9 cellular contexts compared by ENCODE assay signal in the genomic region with DNA sequence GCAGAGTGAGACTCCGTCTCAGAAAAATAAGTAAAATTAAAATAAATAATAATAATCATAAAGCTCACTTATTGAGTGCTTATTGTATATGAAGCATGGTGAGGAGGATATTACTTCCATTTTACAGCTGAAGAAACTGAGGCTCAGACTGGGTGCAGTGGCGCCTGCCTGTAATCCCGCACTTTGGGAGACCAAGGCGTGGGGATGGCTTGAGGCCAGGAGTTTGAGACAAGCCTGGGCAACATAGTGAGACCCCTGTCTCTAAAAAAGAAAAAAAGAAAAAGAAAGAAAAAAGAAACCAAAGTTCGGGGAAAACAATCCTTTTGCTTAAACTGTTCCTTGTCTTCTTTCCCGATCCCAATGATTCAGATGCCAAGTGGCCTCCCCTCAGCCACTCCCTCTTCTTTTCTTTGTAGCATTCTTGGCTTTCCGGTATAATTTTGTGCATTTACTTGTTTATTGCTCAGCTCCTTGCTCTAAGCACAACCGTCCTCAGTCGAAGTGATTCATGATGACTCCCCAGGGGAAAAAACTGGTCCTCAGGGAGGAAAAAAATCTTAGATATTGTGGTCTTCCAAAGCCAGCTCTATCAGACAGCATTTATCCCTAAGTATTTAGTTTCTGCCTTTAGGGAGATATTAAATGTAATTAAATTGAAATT. TPM values are rescaled to one million over a fixed set of nuclear protein-coding genes. Genes with fewer than 3 reads are reported as not detected.
A peak's percentile ranks its signal among the peaks of the same experiment; 100 is the strongest.
DNase-seq lines count a peak whose midpoint lies in the region; ATAC-seq and TF ChIP-seq lines count a peak whose summit lies in the region.
"Had no signal": no experiment of that assay in that cellular context is flagged by ENCODE, and none has a peak within 500 bp of the region (broad histone marks: within the 10 kb centered on the region; RNA-seq: fewer than 3 reads in every experiment).

No MANE protein-coding gene starts in this region.

- H2BK5ac ChIP-seq in mesenchymal stem cell (ENCODE audit: low read depth, low read length, poor library complexity, severe bottlenecking), result no peak overlapping the region

- no peak overlapping the region for H4K8ac ChIP-seq in mesenchymal stem cell (ENCODE audit: low read length)

- H2BK15ac ChIP-seq in mesenchymal stem cell (ENCODE audit: low read depth, poor library complexity, severe bottlenecking), result no peak overlapping the region

- TF ChIP-seq CTCF in A673 (conservative IDR thresholded peaks at IDR 0.05; ENCODE audit: low read depth, low read length) (no peak), breast epithelium (IDR thresholded peaks at IDR 0.05) (no peak)

- H3K9ac ChIP-seq in mesenchymal stem cell (ENCODE audit: low read length), result peak overlapping the region; percentile 87

- peak overlapping the region; percentile 64 for H3K27ac ChIP-seq in A673 (ENCODE audit: low read depth, low read length, poor library complexity, severe bottlenecking)
- H3K27ac ChIP-seq in breast epithelium, result peak overlapping the region; percentile 25 to 33
- H3K27ac ChIP-seq in mesenchymal stem cell (ENCODE audit: low read length, poor library complexity, severe bottlenecking), result no peak overlapping the region

- no peak overlapping the region for H3K18ac ChIP-seq in mesenchymal stem cell (ENCODE audit: low read depth in 1 of 2, low read length in 2 of 2)

- H3K27me3 ChIP-seq in A673 (replicated peaks; ENCODE audit: insufficient read depth, low read depth, low read length, poor library complexity) (no peaks in the 10 kb centered on the region), breast epithelium (no peaks in the 10 kb centered on the region), mesenchymal stem cell (ENCODE audit: control insufficient read depth in 1 of 2, insufficient read depth in 1 of 2, low read length in 2 of 2) (no peaks in the 10 kb centered on the region)
- H3K27me3 ChIP-seq: hepatocyte had no signal

- H2BK120ac ChIP-seq in mesenchymal stem cell (ENCODE audit: low read depth, low read length), result no peak overlapping the region

- no peak overlapping the region for H3K14ac ChIP-seq in mesenchymal stem cell (ENCODE audit: low read length in 2 of 2)

- H3K36me3 ChIP-seq in A673 (ENCODE audit: insufficient read depth, low read length, poor library complexity, severe bottlenecking) (peaks cover 29% of the 10 kb centered on the region), breast epithelium (no peaks in the 10 kb centered on the region), mesenchymal stem cell (ENCODE audit: control insufficient read depth in 1 of 2, insufficient read depth in 2 of 2, low read depth in 1 of 2, low read length in 2 of 2) (peaks cover 33 to 44% of the 10 kb centered on the region in 2 experiments)

- intact Hi-C loops in A673 (cut with micrococcal nuclease; ENCODE audit: unreplicated experiment) (loop anchor here (5.0 kb wide), 1 partner anchor 132 kb away; the partner anchor contains the start of gene MRPL4), breast epithelium (cut with DNase I; ENCODE audit: low total_unique reads) (no loop called here)

- peaks cover 21% of the 10 kb centered on the region for H3K79me1 ChIP-seq in mesenchymal stem cell (replicated peaks; ENCODE audit: low read length, poor library complexity, severe bottlenecking)

- H3K9me3 ChIP-seq in A673 (ENCODE audit: low read depth, low read length, poor library complexity, severe bottlenecking), result no peaks in the 10 kb centered on the region
- no peaks in the 10 kb centered on the region for H3K9me3 ChIP-seq in breast epithelium
- no peaks in the 10 kb centered on the region for H3K9me3 ChIP-seq in mesenchymal stem cell (ENCODE audit: control insufficient read depth, low read length)

- no peak overlapping the region for H3K23ac ChIP-seq in mesenchymal stem cell (ENCODE audit: low read length in 2 of 2)

- H4K91ac ChIP-seq in mesenchymal stem cell (ENCODE audit: low read length), result no peak overlapping the region

- no peak overlapping the region for H3K4me2 ChIP-seq in mesenchymal stem cell (ENCODE audit: low read length, poor library complexity, severe bottlenecking)
- H3K4me2 ChIP-seq: hepatocyte had no signal

- peaks cover 17% of the 10 kb centered on the region for H3K4me1 ChIP-seq in A673 (ENCODE audit: insufficient read depth, low read length, poor library complexity, severe bottlenecking)
- H3K4me1 ChIP-seq in breast epithelium, result peaks cover 4 to 8% of the 10 kb centered on the region in 2 donors
- H3K4me1 ChIP-seq in mesenchymal stem cell (ENCODE audit: control insufficient read depth, insufficient read depth, low read depth, low read length), result peaks cover 12% of the 10 kb centered on the region

- no peak for ATAC-seq in HG03439 (IDR thresholded peaks at IDR 0.05; ENCODE audit: unreplicated experiment)

- no peak for TF ChIP-seq POLR2A in breast epithelium (IDR thresholded peaks at IDR 0.05)

- CTCF ChIA-PET in A673 (lab: Charles Lee), result interaction anchor here (0.6 kb wide), 1 partner anchor 17 kb away, joined by 6 read pairs; no protein-coding TSS in a partner anchor

- BruUV-seq in A673 (replicated peaks; lab: Mats Ljungman, UMichigan), result no TSS peak

- H2AFZ ChIP-seq in mesenchymal stem cell (ENCODE audit: low read depth, low read length), result no peak overlapping the region
- H2AFZ ChIP-seq: hepatocyte had no signal

- H2BK12ac ChIP-seq in mesenchymal stem cell (ENCODE audit: low read length in 2 of 2), result no peak overlapping the region

- no peak overlapping the region for H2AK5ac ChIP-seq in mesenchymal stem cell (ENCODE audit: low read length, severe bottlenecking)

- POLR2A ChIA-PET in A673 (lab: Charles Lee; ENCODE audit: low non-redundant PET), result interaction anchor here (0.6 kb wide), 1 partner anchor 168 kb away, joined by 3 read pairs; no protein-coding TSS in a partner anchor

- no peak overlapping the region for H3K4ac ChIP-seq in mesenchymal stem cell (ENCODE audit: low read depth in 1 of 2, low read length in 2 of 2)

- DNase-seq in A673 (ENCODE audit: low spot score), result peak; percentile 95
- peak; percentile 93 for DNase-seq in HS-5 (ENCODE audit: low read depth)
- no peak for DNase-seq in breast epithelium (ENCODE audit: low spot score in 2 of 2)
- peak; percentile 77 for DNase-seq in mesenchymal stem cell
- DNase-seq in NCI-H1694 treated with DMSO at 0.1 percent for 48 hours (lab: John Stamatoyannopoulos, UW), result no peak
- no peak for DNase-seq in NCI-H2107 (lab: John Stamatoyannopoulos, UW)
- no peak for DNase-seq in DMS 273 treated with DMSO at 0.1 percent for 48 hours (lab: John Stamatoyannopoulos, UW)

- H3K4me3 ChIP-seq in A673 (ENCODE audit: low read depth, low read length, poor library complexity, severe bottlenecking), result peak overlapping the region; percentile 23
- H3K4me3 ChIP-seq in breast epithelium, result peak overlapping the region; percentile 71 to 98 (median 95)
- peak overlapping the region in 1 of 2 experiments; percentile 68 for H3K4me3 ChIP-seq in mesenchymal stem cell (ENCODE audit: insufficient read depth in 1 of 2, low read depth in 1 of 2, low read length in 2 of 2)
- H3K4me3 ChIP-seq: hepatocyte had no signal

- 70% methylated on average over 6 of the region's 9 CpGs for WGBS in mesenchymal stem cell

RNA-seq across cellular contexts. Expression of gene EIF3G, which starts 1.0 kb away (rescaled TPM):
- total RNA-seq in A673 (2021), result 260 and 266 TPM in 2 replicates
- 100 to 1,000 TPM; 293 to 322 (median 308) TPM for total RNA-seq in breast epithelium
- 167 TPM for polyA plus RNA-seq in mesenchymal stem cell (2013, experiment 1 of 2)
- 162 TPM for polyA plus RNA-seq in mesenchymal stem cell (2013, experiment 2 of 2)

RNA-seq across cellular contexts. Expression of gene P2RY11, which starts 9.2 kb away (rescaled TPM):
- total RNA-seq in A673 (2021) (32.2 and 39.4 TPM in 2 replicates), breast epithelium (1 to 10 TPM; 4.0 to 7.2 (median 4.3) TPM)
- 3.2 TPM for polyA plus RNA-seq in mesenchymal stem cell (2013, experiment 1 of 2)
- 3.4 TPM for polyA plus RNA-seq in mesenchymal stem cell (2013, experiment 2 of 2)

RNA-seq across cellular contexts. Expression of gene PPAN, which starts 14.5 kb away (rescaled TPM):
- total RNA-seq in A673 (2021) (116 and 132 TPM in 2 replicates), breast epithelium (10 to 100 TPM; 17.1 to 44.2 (median 35.3) TPM)
- polyA plus RNA-seq in mesenchymal stem cell (2013, experiment 1 of 2), result 15.8 TPM
- polyA plus RNA-seq in mesenchymal stem cell (2013, experiment 2 of 2), result 15.0 TPM

RNA-seq across cellular contexts. Expression of gene ANGPTL6, which starts 18.2 kb away (rescaled TPM):
- total RNA-seq in A673 (2021) (not detected in 2 replicates), breast epithelium (under 1 TPM in 2 of 3 donors, not detected in 1; 0.29 to 0.33 TPM)
- 0.11 TPM for polyA plus RNA-seq in mesenchymal stem cell (2013, experiment 1 of 2)
- polyA plus RNA-seq in mesenchymal stem cell (2013, experiment 2 of 2), result 0.16 TPM

RNA-seq across cellular contexts. Expression of gene SHFL, which starts 34.6 kb away (rescaled TPM):
- total RNA-seq in A673 (2021) (15.2 and 17.3 TPM in 2 replicates), breast epithelium (10 to 100 TPM; 26.4 to 47.6 (median 34.1) TPM)
- polyA plus RNA-seq in mesenchymal stem cell (2013, experiment 1 of 2), result 41.6 TPM
- polyA plus RNA-seq in mesenchymal stem cell (2013, experiment 2 of 2), result 41.6 TPM

Comparison
In these comparisons a context has a peak if more than half of its experiments do, and no peak if none do; other contexts are left out.
1. DNase-seq: peak in A673 (single experiment), HS-5 (single experiment) and mesenchymal stem cell (single experiment); none in breast epithelium (0 of 2), NCI-H1694 treated with DMSO at 0.1 percent for 48 hours (single experiment), NCI-H2107 (single experiment) and DMS 273 treated with DMSO at 0.1 percent for 48 hours (single experiment).